Comparison of ENCODE assay signal across 30 cellular contexts in genomic region chr20:45387274-45387673, GRCh38. TPM values are rescaled to one million over a fixed set of nuclear protein-coding genes. Genes with fewer than 3 reads are reported as not detected.
"Had no signal": no experiment of that assay in that cellular context is flagged by ENCODE, and none has a peak within 500 bp of the region (broad histone marks: within the 10 kb centered on the region; RNA-seq: fewer than 3 reads in every experiment).

No MANE protein-coding gene starts in this region.

- H3K4me1 ChIP-seq: left ventricle myocardium inferior, right atrium auricular region, right lobe of liver, stomach, testis, thyroid gland, transverse colon, upper lobe of left lung, vagina had no signal

- H3K27me3 ChIP-seq: hepatocyte, ovary, right atrium auricular region, right lobe of liver, stomach, testis, thyroid gland, transverse colon, upper lobe of left lung, vagina had no signal

- H3K4me1 Mint-ChIP-seq: mesothelial cell of epicardium, nephron progenitor cell had no signal

- H3K4me3 ChIP-seq: hepatocyte, left ventricle myocardium inferior, lung, ovary, right atrium auricular region, right lobe of liver, smooth muscle cell, stomach, testis, thyroid gland, transverse colon, upper lobe of left lung, vagina had no signal

- ATAC-seq: natural killer cell, right lobe of liver had no signal

- H3K27ac Mint-ChIP-seq: mesothelial cell of epicardium, naive B cell, natural killer cell, nephron progenitor cell, progenitor cell of endocrine pancreas had no signal

- H2AFZ ChIP-seq: hepatocyte had no signal

- H3K9me3 ChIP-seq: left ventricle myocardium inferior, ovary, right atrium auricular region, right lobe of liver, stomach, testis, thyroid gland, transverse colon, upper lobe of left lung, vagina had no signal

- H3K4me2 ChIP-seq: hepatocyte, smooth muscle cell had no signal

- H3K9me3 Mint-ChIP-seq: natural killer cell had no signal

- H3K4me3 Mint-ChIP-seq: mesothelial cell of epicardium, naive B cell, natural killer cell, nephron progenitor cell had no signal

- H3K36me3 ChIP-seq: left ventricle myocardium inferior, ovary, right atrium auricular region, right lobe of liver, stomach, thyroid gland, transverse colon, upper lobe of left lung, vagina had no signal

- H3K79me2 ChIP-seq: hepatocyte had no signal

- DNase-seq: islet precursor cell; left ventricle myocardium inferior; mesendoderm; naive B cell; natural killer cell; nephron progenitor cell; ovary; right lobe of liver; stimulated activated CD4-positive, alpha-beta T cell treated with anti-CD3 and anti-CD28 coated beads, Interleukin-1b, Interleukin-23, amount 100 ng/mL, for 48 hours; stimulated activated CD4-positive, alpha-beta T cell treated with anti-CD3 and anti-CD28 coated beads, Interleukin-2, amount 100 ng/mL, for 48 hours; stimulated activated CD4-positive, alpha-beta T cell treated with anti-CD3 and anti-CD28 coated beads, Interleukin-4, amount 100 ng/mL, for 4 hours; stimulated activated CD8-positive, alpha-beta memory T cell treated with anti-CD3 and anti-CD28 coated beads, Interleukin-4, amount 100 ng/mL, for 48 hours; stimulated activated naive CD4-positive, alpha-beta T cell; stomach; testis; thyroid gland; transverse colon; upper lobe of left lung had no signal

- H3K27ac ChIP-seq: hepatocyte, left ventricle myocardium inferior, ovary, right atrium auricular region, right lobe of liver, stomach, testis, thyroid gland, transverse colon, upper lobe of left lung, vagina had no signal

- H3K27me3 Mint-ChIP-seq: naive B cell, progenitor cell of endocrine pancreas had no signal

RNA-seq across cellular contexts. Expression of gene TP53TG5, which starts 9.1 kb away (rescaled TPM):
- total RNA-seq: hepatocyte, kidney epithelial cell, lower leg skin, lung, mesothelial cell of epicardium, progenitor cell of endocrine pancreas, pulmonary artery endothelial cell, renal cortical epithelial cell, right atrium auricular region, right lobe of liver, skeletal muscle tissue, smooth muscle cell, stomach, thyroid gland, upper lobe of left lung, vagina had no signal
